In genomic region chr16:68985268-68985667, GRCh38 we compare ENCODE assay signal across 22 cellular contexts.
"Had no signal": no experiment of that assay in that cellular context is flagged by ENCODE, and none has a peak within 500 bp of the region (broad histone marks: within the 10 kb centered on the region; RNA-seq: fewer than 3 reads in every experiment).

No MANE protein-coding gene starts in this region.

- H3K36me3 Mint-ChIP-seq: type B pancreatic cell had no signal

- DNase-seq: activated B cell treated with CpG ODN at 0.5 μM for 24 hours; activated CD4-positive, alpha-beta T cell treated with anti-CD3 and anti-CD28 coated beads for 48 hours; activated CD8-positive, alpha-beta T cell treated with anti-CD3 and anti-CD28 coated beads for 36 hours; activated naive CD4-positive, alpha-beta T cell; activated naive CD8-positive, alpha-beta T cell treated with anti-CD3 and anti-CD28 coated beads for 36 hours; activated T-cell treated with anti-CD3 and anti-CD28 coated beads, Interleukin-2, amount 50 U/mL, for 1 hour; amniotic stem cell; cortex of kidney; hippocampal formation; islet precursor cell; left lung; stimulated activated CD4-positive, alpha-beta T cell treated with anti-CD3 and anti-CD28 coated beads, Interleukin-15, amount 100 ng/mL, for 24 hours; stimulated activated CD4-positive, alpha-beta T cell treated with anti-CD3 and anti-CD28 coated beads, Interleukin-4, amount 100 ng/mL, for 1 hour; stomach; T-cell had no signal

- H3K4me3 Mint-ChIP-seq: activated B cell treated with CpG ODN at 0.5 μM for 24 hours; activated CD8-positive, alpha-beta T cell treated with anti-CD3 and anti-CD28 coated beads for 36 hours; activated naive CD8-positive, alpha-beta T cell treated with anti-CD3 and anti-CD28 coated beads for 36 hours; activated T-helper 17 cell treated with anti-CD3 and anti-CD28 coated beads, Interleukin-2, amount 50 U/mL, for 72 hours; central memory CD8-positive, alpha-beta T cell; neural crest cell; stimulated activated effector memory CD8-positive, alpha-beta T cell treated with anti-CD3 and anti-CD28 coated beads, Interleukin-12 subunit alpha, Interleukin-12 subunit beta, amount 100 ng/mL, for 72 hours; T-cell; type B pancreatic cell had no signal

- H3K27ac ChIP-seq: left lung, stomach had no signal

- H3K27me3 Mint-ChIP-seq: activated B cell treated with CpG ODN at 0.5 μM for 24 hours; activated CD8-positive, alpha-beta T cell treated with anti-CD3 and anti-CD28 coated beads for 36 hours; activated naive CD8-positive, alpha-beta T cell treated with anti-CD3 and anti-CD28 coated beads for 36 hours; activated T-helper 17 cell treated with anti-CD3 and anti-CD28 coated beads, Interleukin-2, amount 50 U/mL, for 72 hours; central memory CD8-positive, alpha-beta T cell; progenitor cell of endocrine pancreas; T-cell; type B pancreatic cell had no signal

- H3K27ac Mint-ChIP-seq: activated B cell treated with CpG ODN at 0.5 μM for 24 hours; activated CD8-positive, alpha-beta T cell treated with anti-CD3 and anti-CD28 coated beads for 36 hours; activated naive CD8-positive, alpha-beta T cell treated with anti-CD3 and anti-CD28 coated beads for 36 hours; activated T-helper 17 cell treated with anti-CD3 and anti-CD28 coated beads, Interleukin-2, amount 50 U/mL, for 72 hours; progenitor cell of endocrine pancreas; stimulated activated effector memory CD8-positive, alpha-beta T cell treated with anti-CD3 and anti-CD28 coated beads, Interleukin-12 subunit alpha, Interleukin-12 subunit beta, amount 100 ng/mL, for 72 hours; T-cell; type B pancreatic cell had no signal

- H3K4me3 ChIP-seq: left lung, stomach had no signal

- H3K9me3 Mint-ChIP-seq: activated B cell treated with CpG ODN at 0.5 μM for 24 hours; activated CD8-positive, alpha-beta T cell treated with anti-CD3 and anti-CD28 coated beads for 36 hours; activated naive CD8-positive, alpha-beta T cell treated with anti-CD3 and anti-CD28 coated beads for 36 hours; activated T-helper 17 cell treated with anti-CD3 and anti-CD28 coated beads, Interleukin-2, amount 50 U/mL, for 72 hours; central memory CD8-positive, alpha-beta T cell; neural crest cell; stimulated activated effector memory CD8-positive, alpha-beta T cell treated with anti-CD3 and anti-CD28 coated beads, Interleukin-12 subunit alpha, Interleukin-12 subunit beta, amount 100 ng/mL, for 72 hours; T-cell; type B pancreatic cell had no signal

- H3K4me1 ChIP-seq: left lung, stomach had no signal

- H3K9me3 ChIP-seq: left lung, stomach had no signal

- H3K4me1 Mint-ChIP-seq: activated B cell treated with CpG ODN at 0.5 μM for 24 hours; activated naive CD8-positive, alpha-beta T cell treated with anti-CD3 and anti-CD28 coated beads for 36 hours; activated T-helper 17 cell treated with anti-CD3 and anti-CD28 coated beads, Interleukin-2, amount 50 U/mL, for 72 hours; central memory CD8-positive, alpha-beta T cell; stimulated activated effector memory CD8-positive, alpha-beta T cell treated with anti-CD3 and anti-CD28 coated beads, Interleukin-12 subunit alpha, Interleukin-12 subunit beta, amount 100 ng/mL, for 72 hours; T-cell had no signal

- ATAC-seq: activated CD8-positive, alpha-beta T cell treated with anti-CD3 and anti-CD28 coated beads for 36 hours; activated T-helper 17 cell treated with anti-CD3 and anti-CD28 coated beads, Interleukin-2, amount 50 U/mL, for 72 hours; left lung; stimulated activated effector memory CD8-positive, alpha-beta T cell treated with anti-CD3 and anti-CD28 coated beads, Interleukin-12 subunit alpha, Interleukin-12 subunit beta, amount 100 ng/mL, for 72 hours; T-cell had no signal

- FAIRE-seq: endometrium had no signal

- H3K27me3 ChIP-seq: left lung, stomach had no signal
